Comparison of ENCODE assay signal across 12 cellular contexts in the genomic region with DNA sequence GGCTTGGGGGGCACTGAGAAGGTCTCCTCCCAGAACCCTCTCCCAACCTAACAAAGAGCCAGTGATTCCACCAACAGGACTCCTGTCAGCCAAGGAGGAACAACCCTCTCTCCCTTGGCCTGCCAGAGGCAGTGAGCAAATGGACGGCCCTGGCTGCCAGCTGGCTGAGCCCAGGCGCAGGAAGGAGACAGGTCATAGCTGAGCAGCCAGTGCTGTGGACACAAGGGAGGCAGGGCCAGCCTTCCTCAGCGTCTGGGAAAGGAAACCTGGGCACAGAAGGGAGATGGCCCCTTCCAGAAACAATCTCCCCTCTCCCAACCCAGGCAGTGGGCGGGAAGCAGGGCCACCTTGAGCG. TPM values are rescaled to one million over a fixed set of nuclear protein-coding genes. Genes with fewer than 3 reads are reported as not detected.
A peak's percentile ranks its signal among the peaks of the same experiment; 100 is the strongest.
DNase-seq lines count a peak whose midpoint lies in the region; ATAC-seq and TF ChIP-seq lines count a peak whose summit lies in the region.
"Had no signal": no experiment of that assay in that cellular context is flagged by ENCODE, and none has a peak within 500 bp of the region (broad histone marks: within the 10 kb centered on the region; RNA-seq: fewer than 3 reads in every experiment).

No MANE protein-coding gene starts in this region.

- H3K4me1 ChIP-seq in breast epithelium, result peaks cover 0 to 6% of the 10 kb centered on the region in 2 donors
- H3K4me1 ChIP-seq in mesenchymal stem cell (ENCODE audit: control insufficient read depth, insufficient read depth, low read depth, low read length), result no peaks in the 10 kb centered on the region
- H3K4me1 ChIP-seq in effector memory CD4-positive, alpha-beta T cell (ENCODE audit: control insufficient read depth, insufficient read depth, low read length, poor library complexity, severe bottlenecking), result no peaks in the 10 kb centered on the region

- intact Hi-C loops in breast epithelium (cut with DNase I; ENCODE audit: low total_unique reads), result no loop called here
- intact Hi-C loops in MCF 10A (cut with micrococcal nuclease), result no loop called here

- no peak for DNase-seq in breast epithelium (ENCODE audit: low spot score in 2 of 2)
- no peak for DNase-seq in MCF 10A (ENCODE audit: unreplicated experiment)
- no peak for DNase-seq in mesenchymal stem cell
- no peak for DNase-seq in effector memory CD4-positive, alpha-beta T cell
- DNase-seq in DMS79 treated with DMSO at 0.1 percent for 48 hours (lab: John Stamatoyannopoulos, UW), result no peak
- no peak for DNase-seq in activated CD8-positive, alpha-beta T cell treated with anti-CD3 and anti-CD28 coated beads, Interleukin-2, amount 10 ng/mL, durations not matched to agents 7 days and 5 days
- DNase-seq: stimulated activated CD4-positive, alpha-beta T cell treated with anti-CD3 and anti-CD28 coated beads, Interleukin-4, amount 100 ng/mL, for 1 hour had no signal

- no peak overlapping the region for H2BK120ac ChIP-seq in mesenchymal stem cell (ENCODE audit: low read depth, low read length)

- no peak overlapping the region for H3K14ac ChIP-seq in mesenchymal stem cell (ENCODE audit: low read length in 2 of 2)

- H3K27me3 ChIP-seq in breast epithelium (peaks cover 0 to 10% of the 10 kb centered on the region in 2 donors), mesenchymal stem cell (ENCODE audit: control insufficient read depth in 1 of 2, insufficient read depth in 1 of 2, low read length in 2 of 2) (peaks cover 27 to 56% of the 10 kb centered on the region in 2 experiments)
- H3K27me3 ChIP-seq in effector memory CD4-positive, alpha-beta T cell (replicated peaks; ENCODE audit: control insufficient read depth, insufficient read depth, low read length, poor library complexity, severe bottlenecking), result peaks cover 3% of the 10 kb centered on the region

- CTCF ChIA-PET in MCF 10A (lab: Yijun Ruan, JAX), result no interaction called here
- CTCF ChIA-PET in activated CD8-positive, alpha-beta T cell treated with anti-CD3 and anti-CD28 coated beads, Interleukin-2, amount 10 ng/mL, durations not matched to agents 7 days and 5 days (lab: Charles Lee), result no interaction called here

- ATAC-seq in esophagus mucosa (peak; percentile 22), GM21367 (IDR thresholded peaks at IDR 0.05; ENCODE audit: unreplicated experiment) (no peak)
- no peak for ATAC-seq in activated CD8-positive, alpha-beta T cell treated with anti-CD3 and anti-CD28 coated beads, Interleukin-2, amount 10 ng/mL, durations not matched to agents 7 days and 5 days

- H3K27ac Mint-ChIP-seq in MCF 10A (ENCODE audit: low read depth, unreplicated experiment), result no peak overlapping the region
- H3K27ac Mint-ChIP-seq in activated CD8-positive, alpha-beta T cell treated with anti-CD3 and anti-CD28 coated beads, Interleukin-2, amount 10 ng/mL, durations not matched to agents 7 days and 5 days, result no peak overlapping the region

- H3K4me1 Mint-ChIP-seq in MCF 10A (ENCODE audit: insufficient read depth, unreplicated experiment), result no peaks in the 10 kb centered on the region
- H3K4me1 Mint-ChIP-seq in activated CD8-positive, alpha-beta T cell treated with anti-CD3 and anti-CD28 coated beads, Interleukin-2, amount 10 ng/mL, durations not matched to agents 7 days and 5 days (ENCODE audit: low read depth), result peaks cover 6% of the 10 kb centered on the region

- no peak overlapping the region for H3K23ac ChIP-seq in mesenchymal stem cell (ENCODE audit: low read length in 2 of 2)

- no peak overlapping the region for H3K4me2 ChIP-seq in mesenchymal stem cell (ENCODE audit: low read length, poor library complexity, severe bottlenecking)

- peak overlapping the region in 2 of 3 donors; percentile 40 to 64 for H3K4me3 ChIP-seq in breast epithelium
- peak overlapping the region in 1 of 2 experiments; percentile 41 for H3K4me3 ChIP-seq in mesenchymal stem cell (ENCODE audit: insufficient read depth in 1 of 2, low read depth in 1 of 2, low read length in 2 of 2)
- H3K4me3 ChIP-seq in effector memory CD4-positive, alpha-beta T cell (ENCODE audit: insufficient read depth, low read depth, low read length, poor library complexity, severe bottlenecking), result no peak overlapping the region

- H4K91ac ChIP-seq in mesenchymal stem cell (ENCODE audit: low read length), result no peak overlapping the region

- no TSS peak for BruUV-seq in MCF 10A (replicated peaks; lab: Mats Ljungman, UMichigan)

- no peak overlapping the region for H3K18ac ChIP-seq in mesenchymal stem cell (ENCODE audit: low read depth in 1 of 2, low read length in 2 of 2)

- H3K27me3 Mint-ChIP-seq in MCF 10A (ENCODE audit: insufficient read depth, unreplicated experiment), result peaks cover 35% of the 10 kb centered on the region
- peaks cover 12% of the 10 kb centered on the region for H3K27me3 Mint-ChIP-seq in activated CD8-positive, alpha-beta T cell treated with anti-CD3 and anti-CD28 coated beads, Interleukin-2, amount 10 ng/mL, durations not matched to agents 7 days and 5 days (ENCODE audit: low read depth)

- no peaks in the 10 kb centered on the region for H3K36me3 Mint-ChIP-seq in MCF 10A (ENCODE audit: insufficient read depth, unreplicated experiment)
- H3K36me3 Mint-ChIP-seq in activated CD8-positive, alpha-beta T cell treated with anti-CD3 and anti-CD28 coated beads, Interleukin-2, amount 10 ng/mL, durations not matched to agents 7 days and 5 days (ENCODE audit: low read depth), result no peaks in the 10 kb centered on the region

- H3K9ac ChIP-seq in mesenchymal stem cell (ENCODE audit: low read length), result peak overlapping the region; percentile 36

- POLR2A ChIA-PET in MCF 10A (lab: Yijun Ruan, JAX), result interaction anchor here (0.6 kb wide), 1 partner anchor 67 kb away, joined by 3 read pairs; no protein-coding TSS in a partner anchor
- POLR2A ChIA-PET in activated CD8-positive, alpha-beta T cell treated with anti-CD3 and anti-CD28 coated beads, Interleukin-2, amount 10 ng/mL, durations not matched to agents 7 days and 5 days (lab: Charles Lee), result no interaction called here

- no peak overlapping the region for H3K4ac ChIP-seq in mesenchymal stem cell (ENCODE audit: low read depth in 1 of 2, low read length in 2 of 2)

- no peak for TF ChIP-seq POLR2A in breast epithelium (IDR thresholded peaks at IDR 0.05)

- no peak overlapping the region for H2BK12ac ChIP-seq in mesenchymal stem cell (ENCODE audit: low read length in 2 of 2)

- H3K9me3 ChIP-seq in breast epithelium (no peaks in the 10 kb centered on the region), mesenchymal stem cell (ENCODE audit: control insufficient read depth, low read length) (no peaks in the 10 kb centered on the region)
- no peaks in the 10 kb centered on the region for H3K9me3 ChIP-seq in effector memory CD4-positive, alpha-beta T cell (ENCODE audit: control insufficient read depth, low read length)

- TF ChIP-seq CTCF in breast epithelium (IDR thresholded peaks at IDR 0.05) (no peak), MCF 10A (IDR thresholded peaks at IDR 0.05; ENCODE audit: unreplicated experiment) (no peak)

- no peak overlapping the region for H3K4me3 Mint-ChIP-seq in MCF 10A (ENCODE audit: unreplicated experiment)
- H3K4me3 Mint-ChIP-seq in activated CD8-positive, alpha-beta T cell treated with anti-CD3 and anti-CD28 coated beads, Interleukin-2, amount 10 ng/mL, durations not matched to agents 7 days and 5 days, result no peak overlapping the region

- H2BK15ac ChIP-seq in mesenchymal stem cell (ENCODE audit: low read depth, poor library complexity, severe bottlenecking), result no peak overlapping the region

- H3K9me3 Mint-ChIP-seq in MCF 10A (ENCODE audit: unreplicated experiment), result no peaks in the 10 kb centered on the region
- no peaks in the 10 kb centered on the region for H3K9me3 Mint-ChIP-seq in activated CD8-positive, alpha-beta T cell treated with anti-CD3 and anti-CD28 coated beads, Interleukin-2, amount 10 ng/mL, durations not matched to agents 7 days and 5 days (ENCODE audit: insufficient read depth)

- WGBS in mesenchymal stem cell, result 67% methylated on average over 5 of the region's 5 CpGs

- H2AFZ ChIP-seq in mesenchymal stem cell (ENCODE audit: low read depth, low read length), result no peak overlapping the region

- H2AK5ac ChIP-seq in mesenchymal stem cell (ENCODE audit: low read length, severe bottlenecking), result no peak overlapping the region

- no peak overlapping the region for H4K8ac ChIP-seq in mesenchymal stem cell (ENCODE audit: low read length)

- H2BK5ac ChIP-seq in mesenchymal stem cell (ENCODE audit: low read depth, low read length, poor library complexity, severe bottlenecking), result no peak overlapping the region

- H3K79me1 ChIP-seq in mesenchymal stem cell (replicated peaks; ENCODE audit: low read length, poor library complexity, severe bottlenecking), result no peaks in the 10 kb centered on the region

- H3K27ac ChIP-seq in breast epithelium (no peak overlapping the region), mesenchymal stem cell (ENCODE audit: low read length, poor library complexity, severe bottlenecking) (no peak overlapping the region)
- no peak overlapping the region for H3K27ac ChIP-seq in effector memory CD4-positive, alpha-beta T cell (ENCODE audit: insufficient read depth, low read length, poor library complexity, severe bottlenecking)
- H3K27ac ChIP-seq: brain microvascular endothelial cell had no signal

- H3K36me3 ChIP-seq in breast epithelium, result no peaks in the 10 kb centered on the region
- H3K36me3 ChIP-seq in mesenchymal stem cell (ENCODE audit: control insufficient read depth in 1 of 2, insufficient read depth in 2 of 2, low read depth in 1 of 2, low read length in 2 of 2), result no peaks in the 10 kb centered on the region
- H3K36me3 ChIP-seq in effector memory CD4-positive, alpha-beta T cell (ENCODE audit: control insufficient read depth, insufficient read depth, low read length), result no peaks in the 10 kb centered on the region
- H3K36me3 ChIP-seq: brain microvascular endothelial cell had no signal

RNA-seq across cellular contexts. Expression of a gene that starts 2.1 kb away (rescaled TPM):
- total RNA-seq in breast epithelium (under 1 TPM in 1 of 3 donors, not detected in 2; 0.16 TPM), MCF 10A (2022) (0.19 TPM in 1 of 2 replicates, not detected in the other), esophagus mucosa (not detected)
- not detected for polyA plus RNA-seq in mesenchymal stem cell (2013, experiment 1 of 2)
- not detected for polyA plus RNA-seq in mesenchymal stem cell (2013, experiment 2 of 2)
- total RNA-seq in activated CD8-positive, alpha-beta T cell treated with anti-CD3 and anti-CD28 coated beads, Interleukin-2, amount 10 ng/mL, durations not matched to agents 7 days and 5 days, result not detected
- polyA plus RNA-seq: keratinocyte had no signal

RNA-seq across cellular contexts. Expression of a gene that starts 40.3 kb away (rescaled TPM):
- total RNA-seq in breast epithelium (under 1 TPM in 1 of 3 donors, not detected in 2; 0.29 TPM), MCF 10A (2022) (not detected in 2 replicates), esophagus mucosa (0.44 TPM)
- polyA plus RNA-seq in mesenchymal stem cell (2013, experiment 1 of 2), result not detected
- not detected for polyA plus RNA-seq in mesenchymal stem cell (2013, experiment 2 of 2)
- total RNA-seq in activated CD8-positive, alpha-beta T cell treated with anti-CD3 and anti-CD28 coated beads, Interleukin-2, amount 10 ng/mL, durations not matched to agents 7 days and 5 days, result not detected
- total RNA-seq: subcutaneous adipose tissue had no signal
- polyA plus RNA-seq: keratinocyte had no signal

RNA-seq across cellular contexts. Expression of a gene that starts 50.0 kb away (rescaled TPM):
- total RNA-seq in breast epithelium (10 to 100 TPM in 2 of 3 donors, 1 to 10 TPM in 1; 2.6 to 42.1 (median 26.9) TPM), MCF 10A (2022) (not detected in 2 replicates), esophagus mucosa (2.6 TPM)
- 0.23 TPM for polyA plus RNA-seq in mesenchymal stem cell (2013, experiment 1 of 2)
- polyA plus RNA-seq in mesenchymal stem cell (2013, experiment 2 of 2), result 0.27 TPM
- 10 to 100 TPM; 45.8 to 51.5 TPM for total RNA-seq in activated CD8-positive, alpha-beta T cell treated with anti-CD3 and anti-CD28 coated beads, Interleukin-2, amount 10 ng/mL, durations not matched to agents 7 days and 5 days

RNA-seq across cellular contexts. Expression of a gene that starts 59.6 kb away (rescaled TPM):
- total RNA-seq in breast epithelium, result 10 to 100 TPM in 2 of 3 donors, 1 to 10 TPM in 1; 8.0 to 21.1 (median 15.1) TPM
- total RNA-seq in MCF 10A (2022), result 15.4 and 22.8 TPM in 2 replicates
- 13.6 TPM for total RNA-seq in esophagus mucosa
- polyA plus RNA-seq in mesenchymal stem cell (2013, experiment 1 of 2), result 5.3 TPM
- polyA plus RNA-seq in mesenchymal stem cell (2013, experiment 2 of 2), result 6.2 TPM
- total RNA-seq in activated CD8-positive, alpha-beta T cell treated with anti-CD3 and anti-CD28 coated beads, Interleukin-2, amount 10 ng/mL, durations not matched to agents 7 days and 5 days, result 10 to 100 TPM; 16.1 to 17.6 TPM
